22 cellular contexts compared by ENCODE assay signal in the genomic region with DNA sequence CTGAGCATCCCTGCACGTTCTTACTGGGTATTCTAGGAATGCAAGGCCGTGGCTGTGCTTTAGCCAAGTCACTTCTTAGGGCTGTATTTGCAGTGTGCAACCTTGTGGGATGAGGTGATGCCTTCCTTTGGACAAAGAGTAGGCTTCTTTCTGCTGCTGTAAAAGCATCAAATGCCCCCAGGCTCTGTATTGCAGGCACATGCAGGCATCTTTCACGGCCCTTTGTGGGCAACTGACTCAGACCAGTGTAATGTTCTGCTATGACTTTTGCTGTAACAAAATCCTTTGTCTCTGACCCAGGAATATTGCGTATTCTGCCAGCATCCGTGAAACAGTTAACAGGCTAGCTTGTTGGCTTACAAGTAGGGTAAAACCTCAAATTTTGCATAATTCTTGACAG. TPM values are rescaled to one million over a fixed set of nuclear protein-coding genes. Genes with fewer than 3 reads are reported as not detected.
DNase-seq lines count a peak whose midpoint lies in the region; TF ChIP-seq lines count a peak whose summit lies in the region.
"Had no signal": no experiment of that assay in that cellular context is flagged by ENCODE, and none has a peak within 500 bp of the region (broad histone marks: within the 10 kb centered on the region; RNA-seq: fewer than 3 reads in every experiment).

No MANE protein-coding gene starts in this region.

- H3K4me3 ChIP-seq in mammary epithelial cell (replicated peaks in 1 of 3; ENCODE audit: insufficient read depth in 1 of 3, low read depth in 2 of 3, low read length in 3 of 3) (no peak overlapping the region), mesendoderm (ENCODE audit: low read length) (no peak overlapping the region), colonic mucosa (no peak overlapping the region)
- H3K4me3 ChIP-seq: gastrocnemius medialis, lower lobe of right lung, thoracic aorta had no signal

- H3K27ac ChIP-seq in mammary epithelial cell (ENCODE audit: insufficient read depth, low read depth, low read length) (no peak overlapping the region), mesendoderm (ENCODE audit: low read depth, low read length) (no peak overlapping the region), colonic mucosa (no peak overlapping the region)
- H3K27ac ChIP-seq: gastrocnemius medialis, KMS-11, lower lobe of right lung, thoracic aorta had no signal

- H4K5ac ChIP-seq in mesendoderm (ENCODE audit: low read length), result no peak overlapping the region

- no peak overlapping the region for H2AFZ ChIP-seq in mammary epithelial cell (ENCODE audit: low read depth, low read length)

- H3K27me3 ChIP-seq in mammary epithelial cell (ENCODE audit: insufficient read depth, low read length) (no peaks in the 10 kb centered on the region), mesendoderm (ENCODE audit: insufficient read depth, low read length, poor library complexity) (no peaks in the 10 kb centered on the region), colonic mucosa (no peaks in the 10 kb centered on the region)
- H3K27me3 ChIP-seq: gastrocnemius medialis had no signal

- dilution Hi-C loops in mammary epithelial cell (cut with HindIII; ENCODE audit: low sequenced_read_pairs), result no loop called here

- H3K4ac ChIP-seq in mesendoderm (ENCODE audit: low read depth, low read length), result no peak overlapping the region

- no peak overlapping the region for H3K56ac ChIP-seq in mesendoderm (ENCODE audit: low read length)

- DNase-seq in EH (ENCODE audit: low read depth), result peak; percentile 96
- peak; percentile 95 for DNase-seq in M059J (ENCODE audit: low read depth)
- peak; percentile 97 for DNase-seq in mammary epithelial cell
- peak; percentile 25 for DNase-seq in mesendoderm
- no peak for DNase-seq in T-helper 2 cell
- DNase-seq in colonic mucosa, result no peak
- DNase-seq in NCI-H2107 treated with DMSO at 0.1 percent for 48 hours (lab: John Stamatoyannopoulos, UW; ENCODE audit: unreplicated experiment), result no peak
- no peak for DNase-seq in SIG-M5 treated with dmso at 0.1 percent for 504 hours (lab: John Stamatoyannopoulos, UW; ENCODE audit: unreplicated experiment)
- DNase-seq: activated CD4-positive, alpha-beta T cell treated with anti-CD3 and anti-CD28 coated beads for 1 hour; activated CD8-positive, alpha-beta memory T cell treated with anti-CD3 and anti-CD28 coated beads, Interleukin-2, amount 50 U/mL, for 4 hours; activated naive CD4-positive, alpha-beta T cell treated with anti-CD3 and anti-CD28 coated beads, Interleukin-2, amount 50 U/mL, for 16 hours; CD4-positive, alpha-beta T cell; central memory CD4-positive, alpha-beta T cell; DMS79 treated with DMSO at 0.1 percent for 48 hours; effector memory CD8-positive, alpha-beta T cell; gastrocnemius medialis; lower lobe of right lung; naive B cell; NCI-H1417; small intestine had no signal

- H3K4me2 ChIP-seq in mammary epithelial cell (ENCODE audit: insufficient read depth, low read depth, low read length) (no peak overlapping the region), mesendoderm (ENCODE audit: low read length) (no peak overlapping the region)
- H3K4me2 ChIP-seq: KMS-11 had no signal

- H2BK5ac ChIP-seq in mesendoderm (ENCODE audit: low read length), result no peak overlapping the region

- in situ Hi-C loops in mammary epithelial cell (cut with MboI; ENCODE audit: low sequenced_read_pairs in 2 of 2), result no loop called here

- no peak for TF ChIP-seq CTCF in mammary epithelial cell (conservative IDR thresholded peaks at IDR 0.05 in 1 of 2, IDR thresholded peaks at IDR 0.05 in 1 of 2; ENCODE audit: extremely low read depth in 1 of 2, insufficient read depth in 1 of 2, low read depth in 1 of 2, low read length in 2 of 2)
- TF ChIP-seq CTCF in colonic mucosa (IDR thresholded peaks at IDR 0.05), result no peak

- H3K9ac ChIP-seq in mammary epithelial cell (ENCODE audit: insufficient read depth, low read length) (no peak overlapping the region), mesendoderm (ENCODE audit: low read length) (no peak overlapping the region), colonic mucosa (ENCODE audit: low read depth in 2 of 2, low read length in 2 of 2) (no peak overlapping the region)
- H3K9ac ChIP-seq: KMS-11 had no signal

- H2BK120ac ChIP-seq in mesendoderm (ENCODE audit: low read depth, low read length), result no peak overlapping the region

- H3K79me1 ChIP-seq in mesendoderm (ENCODE audit: low read length), result no peaks in the 10 kb centered on the region

- no peak overlapping the region for H3K23ac ChIP-seq in mesendoderm (ENCODE audit: low read length)

- H3K79me2 ChIP-seq in mammary epithelial cell (ENCODE audit: insufficient read depth, low read length), result no peaks in the 10 kb centered on the region
- H3K79me2 ChIP-seq in mesendoderm (ENCODE audit: control insufficient read depth, insufficient read depth, low read length), result no peaks in the 10 kb centered on the region

- intact Hi-C loops in mammary epithelial cell (cut with micrococcal nuclease), result loop anchor here (1.0 kb wide), 3 partner anchors 17 to 92 kb away; a partner anchor contains a TSS
- intact Hi-C loops in colonic mucosa (cut with DNase I), result no loop called here

- H3K36me3 ChIP-seq in mammary epithelial cell (ENCODE audit: insufficient read depth, low read length) (no peaks in the 10 kb centered on the region), mesendoderm (ENCODE audit: control insufficient read depth, insufficient read depth, low read length) (no peaks in the 10 kb centered on the region), colonic mucosa (no peaks in the 10 kb centered on the region)
- H3K36me3 ChIP-seq: gastrocnemius medialis, lower lobe of right lung, thoracic aorta had no signal

- no peak overlapping the region for H2BK15ac ChIP-seq in mesendoderm (replicated peaks; ENCODE audit: low read depth)

- H3K4me1 ChIP-seq in mammary epithelial cell (ENCODE audit: insufficient read depth, low read length) (peaks cover 13% of the 10 kb centered on the region), mesendoderm (ENCODE audit: control insufficient read depth, low read depth, low read length) (no peaks in the 10 kb centered on the region), colonic mucosa (no peaks in the 10 kb centered on the region)
- H3K4me1 ChIP-seq: gastrocnemius medialis, lower lobe of right lung had no signal

- H3K18ac ChIP-seq in mesendoderm (ENCODE audit: low read length), result no peak overlapping the region

- H3K9me3 ChIP-seq in mammary epithelial cell (replicated peaks; ENCODE audit: insufficient read depth, low read length), result no peaks in the 10 kb centered on the region
- no peaks in the 10 kb centered on the region for H3K9me3 ChIP-seq in colonic mucosa
- H3K9me3 ChIP-seq: gastrocnemius medialis, lower lobe of right lung, thoracic aorta had no signal

- no peaks in the 10 kb centered on the region for H4K20me1 ChIP-seq in mammary epithelial cell (ENCODE audit: insufficient read depth, low read length)

- H2AK5ac ChIP-seq in mesendoderm (ENCODE audit: low read length), result no peak overlapping the region

- BruUV-seq in mammary epithelial cell (replicated peaks; lab: Mats Ljungman, UMichigan), result no TSS peak

- WGBS in mammary epithelial cell (ENCODE audit: low coverage, missing lambda C conversion rate), result 3% methylated on average over 5 of the region's 5 CpGs
- WGBS in mesendoderm (ENCODE audit: extremely low coverage, insufficient coverage, low lambda C conversion rate), result no CpG with 5 or more reads among the region's 5 CpGs

- CTCF ChIA-PET in mammary epithelial cell (lab: Charles Lee; ENCODE audit: low non-redundant PET), result interaction anchor here (0.9 kb wide), 1 partner anchor 99 kb away, joined by 5 read pairs; no protein-coding TSS in a partner anchor

- no peak overlapping the region for H4K8ac ChIP-seq in mesendoderm (ENCODE audit: low read depth, low read length)

RNA-seq across cellular contexts. Expression of a gene that starts 30.9 kb away (rescaled TPM):
- 22.8 and 36.4 TPM in 2 replicates for total RNA-seq in M059J (2014; rRNA removed; shearing (Covaris generic))
- total RNA-seq in mammary epithelial cell (10 to 100 TPM; 27.5 to 41.9 TPM), colonic mucosa (10 to 100 TPM in 1 of 2 donors, 1 to 10 TPM in 1; 9.4 to 24.7 TPM)
- polyA plus RNA-seq in mammary epithelial cell, result 28.3 TPM
- 14.7 TPM for polyA minus RNA-seq in mammary epithelial cell
- polyA plus RNA-seq in mesendoderm (2013, experiment 1 of 2), result 100 TPM
- polyA plus RNA-seq in mesendoderm (2013, experiment 2 of 2), result 102 TPM

RNA-seq across cellular contexts. Expression of a gene that starts 50.0 kb away (rescaled TPM):
- 1.4 TPM in 1 of 2 replicates, not detected in the other for total RNA-seq in M059J (2014; rRNA removed; shearing (Covaris generic))
- total RNA-seq in mammary epithelial cell (under 1 TPM; 0.17 to 0.99 TPM), colonic mucosa (under 1 TPM in 1 of 2 donors, not detected in 1; 0.40 TPM)
- 0.42 TPM for polyA plus RNA-seq in mammary epithelial cell
- polyA minus RNA-seq in mammary epithelial cell, result not detected
- 0.91 TPM for polyA plus RNA-seq in mesendoderm (2013, experiment 1 of 2)
- 0.88 TPM for polyA plus RNA-seq in mesendoderm (2013, experiment 2 of 2)
- total RNA-seq: lower lobe of right lung had no signal

Comparison
In these comparisons a context has a peak if more than half of its experiments do, and no peak if none do; other contexts are left out.
1. DNase-seq: peak in EH (single experiment), M059J (single experiment), mammary epithelial cell (single experiment) and mesendoderm (single experiment); none in T-helper 2 cell (0 of 5), colonic mucosa (single experiment), NCI-H2107 treated with DMSO at 0.1 percent for 48 hours (single experiment) and SIG-M5 treated with dmso at 0.1 percent for 504 hours (single experiment).